In genomic region chr10:22611425-22612111, GRCh38 we compare ENCODE assay signal across 10 cellular contexts.
A peak's percentile ranks its signal among the peaks of the same experiment; 100 is the strongest.
DNase-seq lines count a peak whose midpoint lies in the region; ATAC-seq, FAIRE-seq and TF ChIP-seq lines count a peak whose summit lies in the region.
"Had no signal": no experiment of that assay in that cellular context is flagged by ENCODE, and none has a peak within 500 bp of the region (broad histone marks: within the 10 kb centered on the region; RNA-seq: fewer than 3 reads in every experiment).

No MANE protein-coding gene starts in this region.

- POLR2A ChIA-PET in HEK293T (lab: Yijun Ruan, JAX), result interaction anchor here (1.3 kb wide), 1 partner anchor 12 kb away, joined by 3 read pairs; no protein-coding TSS in a partner anchor

- CTCF ChIA-PET in HEK293T (lab: Yijun Ruan, JAX), result no interaction called here

- intact Hi-C loops in tibial artery (cut with DNase I; ENCODE audit: low total_unique reads), result no loop called here

- H3K36me3 ChIP-seq in effector memory CD4-positive, alpha-beta T cell (ENCODE audit: control insufficient read depth, insufficient read depth, low read length), result peaks cover 12% of the 10 kb centered on the region
- H3K36me3 ChIP-seq in tibial artery, result peaks cover 16 to 25% (median 21%) of the 10 kb centered on the region in 3 donors

- DNase-seq in activated CD4-positive, alpha-beta T cell treated with anti-CD3 and anti-CD28 coated beads for 1 hour, result peak; percentile 50
- peak; percentile 53 to 70 (median 64) for DNase-seq in effector memory CD4-positive, alpha-beta T cell
- DNase-seq in tibial artery, result no peak
- DNase-seq in frontal cortex (ENCODE audit: low spot score in 2 of 2), result no peak
- no peak for DNase-seq in HEK293T (ENCODE audit: extremely low spot score)
- DNase-seq in NCI-H345 (lab: John Stamatoyannopoulos, UW), result no peak
- DNase-seq: SK-N-SH had no signal

- no peaks in the 10 kb centered on the region for H3K9me3 ChIP-seq in effector memory CD4-positive, alpha-beta T cell (ENCODE audit: control insufficient read depth, low read length)
- H3K9me3 ChIP-seq in tibial artery, result no peaks in the 10 kb centered on the region
- H3K9me3 ChIP-seq: SK-N-SH had no signal

- FAIRE-seq in frontal cortex (lab: Jason Lieb, UNC), result no peak

- no peak for TF ChIP-seq CTCF in tibial artery (IDR thresholded peaks at IDR 0.05)

- H3K4me1 ChIP-seq in effector memory CD4-positive, alpha-beta T cell (ENCODE audit: control insufficient read depth, insufficient read depth, low read length, poor library complexity, severe bottlenecking), result peaks cover 77% of the 10 kb centered on the region
- peaks cover 0 to 7% (median 3%) of the 10 kb centered on the region in 4 donors for H3K4me1 ChIP-seq in tibial artery

- H3K4me3 ChIP-seq in GM08714 (ENCODE audit: low read length), result peak overlapping the region; percentile 17; the same call in 1 of the 2 replicates
- H3K4me3 ChIP-seq in effector memory CD4-positive, alpha-beta T cell (ENCODE audit: insufficient read depth, low read depth, low read length, poor library complexity, severe bottlenecking), result peak overlapping the region; percentile 34
- no peak overlapping the region for H3K4me3 ChIP-seq in tibial artery

- H3K27me3 ChIP-seq in effector memory CD4-positive, alpha-beta T cell (replicated peaks; ENCODE audit: control insufficient read depth, insufficient read depth, low read length, poor library complexity, severe bottlenecking), result no peaks in the 10 kb centered on the region
- H3K27me3 ChIP-seq in tibial artery, result no peaks in the 10 kb centered on the region

- ATAC-seq in GM21619 (IDR thresholded peaks at IDR 0.05; ENCODE audit: unreplicated experiment), result peak; percentile 51

- H3K27ac ChIP-seq in effector memory CD4-positive, alpha-beta T cell (ENCODE audit: insufficient read depth, low read length, poor library complexity, severe bottlenecking), result peak overlapping the region; percentile 82
- H3K27ac ChIP-seq in tibial artery, result no peak overlapping the region
- H3K27ac ChIP-seq: epithelial cell of prostate had no signal

TF ChIP-seq in HEK293T, 16 proteins besides CTCF, POLR2A, EP300 and RAD21:
- TF ChIP-seq SP1 (IDR thresholded peaks at IDR 0.05) (no peak), HDGF (IDR thresholded peaks at IDR 0.05; ENCODE audit: borderline replicate concordance) (no peak), SUZ12 (IDR thresholded peaks at IDR 0.05) (no peak), LEF1 (IDR thresholded peaks at IDR 0.05; ENCODE audit: borderline replicate concordance) (no peak), FOXM1 (IDR thresholded peaks at IDR 0.05; ENCODE audit: borderline replicate concordance) (no peak), NFRKB (IDR thresholded peaks at IDR 0.05) (no peak), L3MBTL2 (conservative IDR thresholded peaks at IDR 0.05) (no peak), ELF4 (IDR thresholded peaks at IDR 0.05) (no peak), FOXK2 (IDR thresholded peaks at IDR 0.05) (no peak), FOXA1 (IDR thresholded peaks at IDR 0.05) (no peak), ZNF384 (IDR thresholded peaks at IDR 0.05) (no peak), BHLHE40 (IDR thresholded peaks at IDR 0.05; ENCODE audit: borderline replicate concordance) (no peak), ARNT (IDR thresholded peaks at IDR 0.05) (no peak), CTBP1 (IDR thresholded peaks at IDR 0.05; ENCODE audit: borderline replicate concordance) (no peak), TARDBP (IDR thresholded peaks at IDR 0.05) (no peak), PKNOX1 (IDR thresholded peaks at IDR 0.05) (no peak)

Comparison
In these comparisons a context has a peak if more than half of its experiments do, and no peak if none do; other contexts are left out.
1. H3K4me3 ChIP-seq: peak in GM08714 (single experiment) and effector memory CD4-positive, alpha-beta T cell (single experiment); none in tibial artery (0 of 2).
2. DNase-seq: peak in activated CD4-positive, alpha-beta T cell treated with anti-CD3 and anti-CD28 coated beads for 1 hour (single experiment) and effector memory CD4-positive, alpha-beta T cell (3 of 3); none in tibial artery (0 of 2), frontal cortex (0 of 2), HEK293T (single experiment) and NCI-H345 (single experiment).